In genomic region chr7:64947252-64948000, GRCh38 we compare ENCODE assay signal across 9 cellular contexts. TPM values are rescaled to one million over a fixed set of nuclear protein-coding genes. Genes with fewer than 3 reads are reported as not detected.
DNase-seq lines count a peak whose midpoint lies in the region; ATAC-seq and TF ChIP-seq lines count a peak whose summit lies in the region.
"Had no signal": no experiment of that assay in that cellular context is flagged by ENCODE, and none has a peak within 500 bp of the region (broad histone marks: within the 10 kb centered on the region; RNA-seq: fewer than 3 reads in every experiment).

No MANE protein-coding gene starts in this region.

- H3K36me3 Mint-ChIP-seq in naive thymus-derived CD4-positive, alpha-beta T cell: no peaks in the 10 kb centered on the region
- no peaks in the 10 kb centered on the region for H3K36me3 Mint-ChIP-seq in activated CD4-positive, alpha-beta T cell treated with anti-CD3 and anti-CD28 coated beads, Interleukin-2, amount 10 ng/mL, durations not matched to agents 7 days and 5 days (ENCODE audit: low read depth)

- CTCF ChIA-PET in naive thymus-derived CD4-positive, alpha-beta T cell (lab: Charles Lee): no interaction called here
- CTCF ChIA-PET in activated CD4-positive, alpha-beta T cell treated with anti-CD3 and anti-CD28 coated beads, Interleukin-2, amount 10 ng/mL, durations not matched to agents 7 days and 5 days (lab: Charles Lee): no interaction called here

- no peaks in the 10 kb centered on the region for H3K36me3 ChIP-seq in naive thymus-derived CD4-positive, alpha-beta T cell (ENCODE audit: control insufficient read depth in 2 of 3, insufficient read depth in 3 of 3, low read length in 3 of 3)
- H3K36me3 ChIP-seq in aorta (ENCODE audit: control insufficient read depth in 1 of 2, insufficient read depth in 2 of 2, low read length in 1 of 2) (no peaks in the 10 kb centered on the region), Peyer's patch (no peaks in the 10 kb centered on the region)

- no peak for DNase-seq in Right ventricle myocardium superior
- DNase-seq in Right ventricle myocardium inferior (ENCODE audit: missing footprints): no peak
- DNase-seq in naive thymus-derived CD4-positive, alpha-beta T cell: no peak
- no peak for DNase-seq in aorta
- DNase-seq in Peyer's patch: no peak
- DNase-seq in activated CD4-positive, alpha-beta T cell treated with anti-CD3 and anti-CD28 coated beads, Interleukin-2, amount 10 ng/mL, durations not matched to agents 7 days and 5 days: no peak
- DNase-seq in stimulated activated CD4-positive, alpha-beta T cell treated with anti-CD3 and anti-CD28 coated beads, Interleukin-2, amount 100 ng/mL, for 24 hours: no peak
- DNase-seq: CD4-positive, alpha-beta T cell had no signal

- no peaks in the 10 kb centered on the region for H3K4me1 ChIP-seq in naive thymus-derived CD4-positive, alpha-beta T cell (ENCODE audit: control insufficient read depth in 2 of 2, insufficient read depth in 2 of 2, low read length in 2 of 2)
- no peaks in the 10 kb centered on the region for H3K4me1 ChIP-seq in aorta (ENCODE audit: control insufficient read depth in 1 of 2, insufficient read depth in 2 of 2, low read length in 2 of 2)
- peaks cover 0 to 11% (median 1%) of the 10 kb centered on the region in 4 donors for H3K4me1 ChIP-seq in Peyer's patch

- H3K27ac Mint-ChIP-seq in naive thymus-derived CD4-positive, alpha-beta T cell: no peak overlapping the region
- no peak overlapping the region for H3K27ac Mint-ChIP-seq in activated CD4-positive, alpha-beta T cell treated with anti-CD3 and anti-CD28 coated beads, Interleukin-2, amount 10 ng/mL, durations not matched to agents 7 days and 5 days
- H3K27ac Mint-ChIP-seq: CD4-positive, alpha-beta T cell had no signal

- no peak for TF ChIP-seq POLR2A in Peyer's patch (IDR thresholded peaks at IDR 0.05)

- no peaks in the 10 kb centered on the region for H3K27me3 ChIP-seq in naive thymus-derived CD4-positive, alpha-beta T cell (ENCODE audit: control insufficient read depth in 2 of 2, insufficient read depth in 2 of 2, low read length in 2 of 2)
- H3K27me3 ChIP-seq in aorta (ENCODE audit: control insufficient read depth in 1 of 2, insufficient read depth in 2 of 2, low read length in 1 of 2) (peaks cover 0 to 1% of the 10 kb centered on the region in 2 donors), Peyer's patch (peaks cover 0 to 11% of the 10 kb centered on the region in 2 donors)

- peaks cover 0 to 5% (median 4%) of the 10 kb centered on the region in 7 donors for H3K4me1 Mint-ChIP-seq in naive thymus-derived CD4-positive, alpha-beta T cell
- no peaks in the 10 kb centered on the region for H3K4me1 Mint-ChIP-seq in activated CD4-positive, alpha-beta T cell treated with anti-CD3 and anti-CD28 coated beads, Interleukin-2, amount 10 ng/mL, durations not matched to agents 7 days and 5 days

- H3K9me3 Mint-ChIP-seq in naive thymus-derived CD4-positive, alpha-beta T cell: peaks cover 0 to 9% (median 0%) of the 10 kb centered on the region in 11 donors
- no peaks in the 10 kb centered on the region for H3K9me3 Mint-ChIP-seq in activated CD4-positive, alpha-beta T cell treated with anti-CD3 and anti-CD28 coated beads, Interleukin-2, amount 10 ng/mL, durations not matched to agents 7 days and 5 days
- H3K9me3 Mint-ChIP-seq: CD4-positive, alpha-beta T cell had no signal

- H3K4me3 ChIP-seq in naive thymus-derived CD4-positive, alpha-beta T cell (ENCODE audit: low read length): no peak overlapping the region
- H3K4me3 ChIP-seq in aorta (ENCODE audit: low read length in 2 of 2) (peak overlapping the region in 1 of 2 donors; percentile 22), Peyer's patch (peak overlapping the region in 1 of 4 donors; percentile 36)

- 2 to 3% methylated on average over 58 to 59 of the region's 59 CpGs for WGBS in aorta, 2 donors

- TF ChIP-seq CTCF in Peyer's patch (IDR thresholded peaks at IDR 0.05): no peak

- H3K27ac ChIP-seq in naive thymus-derived CD4-positive, alpha-beta T cell (ENCODE audit: low read depth, low read length): no peak overlapping the region
- no peak overlapping the region for H3K27ac ChIP-seq in aorta (ENCODE audit: low read depth in 1 of 2, low read length in 2 of 2)
- H3K27ac ChIP-seq in Peyer's patch: no peak overlapping the region

- POLR2A ChIA-PET in naive thymus-derived CD4-positive, alpha-beta T cell (lab: Charles Lee): no interaction called here
- POLR2A ChIA-PET in activated CD4-positive, alpha-beta T cell treated with anti-CD3 and anti-CD28 coated beads, Interleukin-2, amount 10 ng/mL, durations not matched to agents 7 days and 5 days (lab: Charles Lee): no interaction called here

- peak; percentile 25 for ATAC-seq in Right ventricle myocardium superior (ENCODE audit: poor library complexity)
- no peak for ATAC-seq in Right ventricle myocardium inferior
- ATAC-seq in esophagus mucosa: peak; percentile 58
- no peak for ATAC-seq in naive thymus-derived CD4-positive, alpha-beta T cell
- ATAC-seq in aorta (ENCODE audit: low FRiP score): peak; percentile 49

- H3K9me3 ChIP-seq in naive thymus-derived CD4-positive, alpha-beta T cell (ENCODE audit: control insufficient read depth in 2 of 3, low read length in 3 of 3): no peaks in the 10 kb centered on the region
- H3K9me3 ChIP-seq in aorta (ENCODE audit: control insufficient read depth, low read length) (no peaks in the 10 kb centered on the region), Peyer's patch (no peaks in the 10 kb centered on the region)

- intact Hi-C loops in Right ventricle myocardium superior (cut with DNase I): no loop called here
- intact Hi-C loops in Right ventricle myocardium inferior (cut with DNase I): no loop called here
- intact Hi-C loops in naive thymus-derived CD4-positive, alpha-beta T cell (cut with micrococcal nuclease): no loop called here
- intact Hi-C loops in aorta (cut with DNase I): no loop called here

- H3K4me3 Mint-ChIP-seq in naive thymus-derived CD4-positive, alpha-beta T cell: peak overlapping the region in 7 of 10 donors; percentile 6 to 65 (median 48)
- no peak overlapping the region for H3K4me3 Mint-ChIP-seq in activated CD4-positive, alpha-beta T cell treated with anti-CD3 and anti-CD28 coated beads, Interleukin-2, amount 10 ng/mL, durations not matched to agents 7 days and 5 days
- H3K4me3 Mint-ChIP-seq: CD4-positive, alpha-beta T cell had no signal

- peaks cover 34 to 68% (median 58%) of the 10 kb centered on the region in 5 donors for H3K27me3 Mint-ChIP-seq in naive thymus-derived CD4-positive, alpha-beta T cell
- peaks cover 36% of the 10 kb centered on the region for H3K27me3 Mint-ChIP-seq in activated CD4-positive, alpha-beta T cell treated with anti-CD3 and anti-CD28 coated beads, Interleukin-2, amount 10 ng/mL, durations not matched to agents 7 days and 5 days

RNA-seq across cellular contexts. Expression of gene ZNF117, which starts 43.4 kb away (rescaled TPM):
- total RNA-seq in Right ventricle myocardium superior: 2.3 TPM
- 2.2 TPM for total RNA-seq in Right ventricle myocardium inferior
- 10.7 TPM for total RNA-seq in esophagus mucosa
- total RNA-seq in naive thymus-derived CD4-positive, alpha-beta T cell: 1 to 10 TPM; 2.4 to 6.0 (median 4.4) TPM
- polyA plus RNA-seq in naive thymus-derived CD4-positive, alpha-beta T cell: 1 to 10 TPM in 1 of 2 donors, under 1 TPM in 1; 0.71 to 1.1 TPM
- total RNA-seq in aorta: 10 to 100 TPM; 15.3 to 28.0 TPM
- 1 to 10 TPM in 1 of 2 donors, under 1 TPM in 1; 0.50 to 6.1 TPM for polyA plus RNA-seq in aorta
- total RNA-seq in Peyer's patch: 10 to 100 TPM in 2 of 4 donors, 1 to 10 TPM in 2; 3.1 to 22.3 (median 6.9) TPM
- 1 to 10 TPM; 5.2 to 6.8 TPM for total RNA-seq in activated CD4-positive, alpha-beta T cell treated with anti-CD3 and anti-CD28 coated beads, Interleukin-2, amount 10 ng/mL, durations not matched to agents 7 days and 5 days

RNA-seq across cellular contexts. Expression of gene ZNF273, which starts 44.4 kb away (rescaled TPM):
- total RNA-seq in Right ventricle myocardium superior (1.5 TPM), Right ventricle myocardium inferior (1.5 TPM), esophagus mucosa (6.0 TPM), aorta (10 to 100 TPM in 1 of 2 donors, 1 to 10 TPM in 1; 4.7 to 15.7 TPM), Peyer's patch (1 to 10 TPM; 1.6 to 9.1 (median 3.4) TPM)
- 10 to 100 TPM in 1 of 5 experiments, 1 to 10 TPM in 4; 3.8 to 10.9 (median 7.5) TPM for total RNA-seq in naive thymus-derived CD4-positive, alpha-beta T cell
- 1 to 10 TPM; 3.6 to 5.8 TPM for polyA plus RNA-seq in naive thymus-derived CD4-positive, alpha-beta T cell
- 1 to 10 TPM; 1.9 to 5.8 TPM for polyA plus RNA-seq in aorta
- total RNA-seq in activated CD4-positive, alpha-beta T cell treated with anti-CD3 and anti-CD28 coated beads, Interleukin-2, amount 10 ng/mL, durations not matched to agents 7 days and 5 days: 10 to 100 TPM in 1 of 2 experiments, 1 to 10 TPM in 1; 9.7 to 11.7 TPM

RNA-seq across cellular contexts. Expression of gene ERV3-1, which starts 59.1 kb away (rescaled TPM):
- total RNA-seq in Right ventricle myocardium superior (6.3 TPM), Right ventricle myocardium inferior (5.4 TPM), esophagus mucosa (17.3 TPM), aorta (10 to 100 TPM; 22.0 to 31.3 TPM), Peyer's patch (10 to 100 TPM in 1 of 4 donors, 1 to 10 TPM in 3; 6.8 to 11.3 (median 8.6) TPM)
- 10 to 100 TPM; 12.2 to 22.9 (median 14.9) TPM for total RNA-seq in naive thymus-derived CD4-positive, alpha-beta T cell
- 10 to 100 TPM in 1 of 2 donors, 1 to 10 TPM in 1; 7.9 to 10.4 TPM for polyA plus RNA-seq in naive thymus-derived CD4-positive, alpha-beta T cell
- 1 to 10 TPM; 1.5 to 6.2 TPM for polyA plus RNA-seq in aorta
- 10 to 100 TPM; 10.3 to 11.9 TPM for total RNA-seq in activated CD4-positive, alpha-beta T cell treated with anti-CD3 and anti-CD28 coated beads, Interleukin-2, amount 10 ng/mL, durations not matched to agents 7 days and 5 days

Comparison
In these comparisons a context has a peak if more than half of its experiments do, and no peak if none do; other contexts are left out.
1. ATAC-seq: peak in Right ventricle myocardium superior (single experiment), esophagus mucosa (single experiment) and aorta (single experiment); none in Right ventricle myocardium inferior (single experiment) and naive thymus-derived CD4-positive, alpha-beta T cell (single experiment).